25 cellular contexts compared by ENCODE assay signal in genomic region chr6:14487625-14488024, GRCh38.
"Had no signal": no experiment of that assay in that cellular context is flagged by ENCODE, and none has a peak within 500 bp of the region (broad histone marks: within the 10 kb centered on the region; RNA-seq: fewer than 3 reads in every experiment).

No MANE protein-coding gene starts in this region.

- H3K27me3 ChIP-seq: ovary, right lobe of liver, sigmoid colon, suprapubic skin, testis, tibial artery, transverse colon, upper lobe of right lung, uterus had no signal

- H3K27ac ChIP-seq: ovary, parathyroid adenoma, psoas muscle, right lobe of liver, sigmoid colon, suprapubic skin, testis, tibial artery, transverse colon, upper lobe of right lung, uterus had no signal

- H3K4me1 ChIP-seq: parathyroid adenoma, right lobe of liver, suprapubic skin, testis, tibial artery, transverse colon, upper lobe of right lung, uterus had no signal

- H3K9ac ChIP-seq: parathyroid adenoma had no signal

- H3K36me3 ChIP-seq: ovary, right lobe of liver, sigmoid colon, suprapubic skin, tibial artery, transverse colon, upper lobe of right lung, uterus had no signal

- H2AFZ ChIP-seq: parathyroid adenoma had no signal

- ATAC-seq: naive thymus-derived CD8-positive, alpha-beta T cell; psoas muscle; right lobe of liver; stimulated activated memory B cell treated with anti-CD40 and anti-IgM and Interleukin-4, amounts not matched to agents 10 μg/mL and 1 μg/mL and 100 μg/mL, for 72 hours; stimulated activated naive CD8-positive, alpha-beta T cell treated with anti-CD3 and anti-CD28 coated beads, Interleukin-15, amount 100 ng/mL, for 72 hours; stimulated activated naive CD8-positive, alpha-beta T cell treated with anti-CD3 and anti-CD28 coated beads, Interleukin-15, Interleukin-2, amounts not matched to agents 100 U/mL and 50 U/mL, for 24 hours; upper lobe of right lung had no signal

- H3K4me3 ChIP-seq: ovary, psoas muscle, right lobe of liver, sigmoid colon, suprapubic skin, testis, tibial artery, transverse colon, upper lobe of right lung, uterus had no signal

- H3K9me3 ChIP-seq: ovary, psoas muscle, right lobe of liver, sigmoid colon, suprapubic skin, testis, tibial artery, transverse colon, upper lobe of right lung, uterus had no signal

- DNase-seq: naive thymus-derived CD8-positive, alpha-beta T cell; nephron progenitor cell; occipital lobe; ovary; psoas muscle; right cardiac atrium; right lobe of liver; sigmoid colon; small intestine; stimulated activated CD4-positive, alpha-beta T cell treated with anti-CD3 and anti-CD28 coated beads, Interleukin-1b, Interleukin-23, amount 100 ng/mL, for 48 hours; stimulated activated CD4-positive, alpha-beta T cell treated with anti-CD3 and anti-CD28 coated beads, Interleukin-4, amount 100 ng/mL, for 1 hour; stimulated activated CD4-positive, alpha-beta T cell treated with anti-CD3 and anti-CD28 coated beads, Interleukin-4, amount 100 ng/mL, for 4 hours; stimulated activated CD8-positive, alpha-beta memory T cell treated with anti-CD3 and anti-CD28 coated beads, Interleukin-4, amount 100 ng/mL, for 48 hours; stimulated activated naive CD4-positive, alpha-beta T cell; stimulated activated naive CD8-positive, alpha-beta T cell treated with anti-CD3 and anti-CD28 coated beads, Interleukin-15, amount 100 ng/mL, for 72 hours; stimulated activated naive CD8-positive, alpha-beta T cell treated with anti-CD3 and anti-CD28 coated beads, Interleukin-15, Interleukin-2, amounts not matched to agents 100 U/mL and 50 U/mL, for 24 hours; substantia nigra; testis; tibial artery; transverse colon; upper lobe of right lung; uterus had no signal
